In genomic region chr2:169966449-169966848, GRCh38 we compare ENCODE assay signal across 21 cellular contexts.
DNase-seq lines count a peak whose midpoint lies in the region; ATAC-seq and TF ChIP-seq lines count a peak whose summit lies in the region.
"Had no signal": no experiment of that assay in that cellular context is flagged by ENCODE, and none has a peak within 500 bp of the region (broad histone marks: within the 10 kb centered on the region; RNA-seq: fewer than 3 reads in every experiment).

No MANE protein-coding gene starts in this region.

- no peak for DNase-seq in left colon
- no peak for DNase-seq in mucosa of descending colon
- DNase-seq in transverse colon, result peak; percentile 16
- DNase-seq in COLO668 (lab: John Stamatoyannopoulos, UW; ENCODE audit: unreplicated experiment), result no peak
- DNase-seq in SW480 (ENCODE audit: low spot score), result no peak
- DNase-seq: AML-193; CD4-positive, alpha-beta T cell; CD8-positive, alpha-beta T cell; COR-L47; DMS 273 treated with DMSO at 0.1 percent for 48 hours; DMS153; DMS53; DMS79; DND-41; EL; GDM1 had no signal

- H3K9me3 ChIP-seq in mucosa of descending colon (peaks cover 4% of the 10 kb centered on the region), transverse colon (no peaks in the 10 kb centered on the region)

- H3K27ac ChIP-seq in transverse colon, result no peak overlapping the region
- H3K27ac ChIP-seq: A549; BLaER1 treated with 17β-estradiol and CSF1 and Interleukin-3, amounts not matched to agents 10 nM and 100 nM; C4-2B had no signal

- no peak overlapping the region for H3K4me3 ChIP-seq in mucosa of descending colon
- no peak overlapping the region for H3K4me3 ChIP-seq in transverse colon
- H3K4me3 ChIP-seq: A549; BLaER1 treated with 17β-estradiol and CSF1 and Interleukin-3, amounts not matched to agents 10 nM and 100 nM; GM12878 had no signal

- H3K36me3 ChIP-seq in mucosa of descending colon (ENCODE audit: low read depth), result no peaks in the 10 kb centered on the region
- peaks cover 0 to 19% (median 5%) of the 10 kb centered on the region in 4 donors for H3K36me3 ChIP-seq in transverse colon

- 35 to 40% methylated on average over 4 of the region's 4 CpGs for WGBS in transverse colon (ENCODE audit: low coverage in 1 of 2), 2 donors

- in situ Hi-C loops in transverse colon (cut with MboI; ENCODE audit: low pct_ligation_motif_present in 1 of 4, low pct_unique_long_range_greater_than_20kb in 1 of 4, low sequenced_read_pairs in 3 of 4), result no loop called here

- no peak for TF ChIP-seq EP300 in transverse colon (IDR thresholded peaks at IDR 0.05; ENCODE audit: low read depth)

- TF ChIP-seq POLR2A in transverse colon (IDR thresholded peaks at IDR 0.05), result no peak

- H3K27me3 ChIP-seq in transverse colon, result no peaks in the 10 kb centered on the region
- H3K27me3 ChIP-seq: BLaER1 treated with 17β-estradiol and CSF1 and Interleukin-3, amounts not matched to agents 10 nM and 100 nM had no signal

- H3K4me1 ChIP-seq in mucosa of descending colon (ENCODE audit: low read depth) (peaks cover 3% of the 10 kb centered on the region), transverse colon (peaks cover 0 to 8% (median 4%) of the 10 kb centered on the region in 4 donors)
- H3K4me1 ChIP-seq: A549 had no signal

- TF ChIP-seq CTCF in mucosa of descending colon (IDR thresholded peaks at IDR 0.05) (no peak), transverse colon (IDR thresholded peaks at IDR 0.05) (no peak)

- intact Hi-C loops in left colon (cut with DNase I, micrococcal nuclease), result no loop called here
- intact Hi-C loops in mucosa of descending colon (cut with DNase I, micrococcal nuclease), result no loop called here
- intact Hi-C loops in transverse colon (cut with DNase I; ENCODE audit: low total_unique reads), result no loop called here

- ATAC-seq in left colon (peak; percentile 91), mucosa of descending colon (peak; percentile 69), GM21390 (IDR thresholded peaks at IDR 0.05; ENCODE audit: unreplicated experiment) (no peak)
- ATAC-seq: A549; CD8-positive, alpha-beta T cell; GM12878 had no signal
